Comparison of ENCODE assay signal across 10 cellular contexts in the genomic region with DNA sequence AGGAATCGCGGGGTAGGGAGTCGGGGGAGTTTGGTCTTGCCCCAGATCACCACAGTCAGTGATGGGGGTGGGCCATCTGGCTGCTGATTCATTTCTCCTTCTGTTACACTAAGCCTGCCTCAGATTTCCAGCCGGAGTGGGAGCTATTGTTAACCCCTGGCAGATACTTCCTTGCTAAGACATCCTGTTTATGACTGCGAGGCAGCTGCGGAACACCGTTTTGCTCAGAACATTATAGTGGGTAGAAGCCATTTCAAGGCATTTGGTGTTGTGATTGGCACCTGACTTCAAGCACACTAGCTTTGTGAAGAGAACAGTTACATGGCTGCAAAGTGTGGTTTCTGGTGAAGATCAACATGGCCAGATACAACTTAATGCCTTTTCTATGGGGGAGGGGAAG.
DNase-seq lines count a peak whose midpoint lies in the region; ATAC-seq and TF ChIP-seq lines count a peak whose summit lies in the region.
"Had no signal": no experiment of that assay in that cellular context is flagged by ENCODE, and none has a peak within 500 bp of the region (broad histone marks: within the 10 kb centered on the region; RNA-seq: fewer than 3 reads in every experiment).

No MANE protein-coding gene starts in this region.

- H3K27ac ChIP-seq in foreskin keratinocyte = no peak overlapping the region

- peak; percentile 25 for DNase-seq in stimulated activated CD4-positive, alpha-beta T cell treated with anti-CD3 and anti-CD28 coated beads, Interleukin-15, amount 100 ng/mL, for 24 hours
- DNase-seq in stimulated activated CD4-positive, alpha-beta T cell treated with anti-CD3 and anti-CD28 coated beads, Interleukin-4, amount 100 ng/mL, for 1 hour = no peak
- DNase-seq in activated CD8-positive, alpha-beta T cell treated with anti-CD3 and anti-CD28 coated beads, Interleukin-2, amount 10 ng/mL, durations not matched to agents 7 days and 5 days = peak; percentile 35
- DNase-seq in islet precursor cell (peak; percentile 64), mucosa of gallbladder (ENCODE audit: low spot score) (no peak), G401 (ENCODE audit: low spot score) (no peak), foreskin keratinocyte (no peak)
- DNase-seq: SHP77 treated with DMSO at 0.1 percent for 48 hours had no signal

- TF ChIP-seq CTCF in foreskin keratinocyte (conservative IDR thresholded peaks at IDR 0.05) = no peak

- in situ Hi-C loops in G401 (cut with HindIII; ENCODE audit: low sequenced_read_pairs) = no loop called here

- H3K4me1 ChIP-seq in foreskin keratinocyte = no peaks in the 10 kb centered on the region

- POLR2A ChIA-PET in activated CD8-positive, alpha-beta T cell treated with anti-CD3 and anti-CD28 coated beads, Interleukin-2, amount 10 ng/mL, durations not matched to agents 7 days and 5 days (lab: Charles Lee) = no interaction called here

- H3K36me3 Mint-ChIP-seq in activated CD8-positive, alpha-beta T cell treated with anti-CD3 and anti-CD28 coated beads, Interleukin-2, amount 10 ng/mL, durations not matched to agents 7 days and 5 days (ENCODE audit: low read depth) = peaks cover 14% of the 10 kb centered on the region

- peak overlapping the region; percentile 33 for H3K4me3 Mint-ChIP-seq in activated CD8-positive, alpha-beta T cell treated with anti-CD3 and anti-CD28 coated beads, Interleukin-2, amount 10 ng/mL, durations not matched to agents 7 days and 5 days

- CTCF ChIA-PET in activated CD8-positive, alpha-beta T cell treated with anti-CD3 and anti-CD28 coated beads, Interleukin-2, amount 10 ng/mL, durations not matched to agents 7 days and 5 days (lab: Charles Lee) = interaction anchor here (1.1 to 1.6 kb wide), 6 partner anchors 18 to 224 kb away, joined by 3 to 4 read pairs (median 3); partner anchors contain the start of genes HTD2 and RPP14

- no peaks in the 10 kb centered on the region for H3K27me3 Mint-ChIP-seq in activated CD8-positive, alpha-beta T cell treated with anti-CD3 and anti-CD28 coated beads, Interleukin-2, amount 10 ng/mL, durations not matched to agents 7 days and 5 days (ENCODE audit: low read depth)

- H3K4me1 Mint-ChIP-seq in activated CD8-positive, alpha-beta T cell treated with anti-CD3 and anti-CD28 coated beads, Interleukin-2, amount 10 ng/mL, durations not matched to agents 7 days and 5 days (ENCODE audit: low read depth) = peaks cover 52% of the 10 kb centered on the region

- peak; percentile 71 for ATAC-seq in activated CD8-positive, alpha-beta T cell treated with anti-CD3 and anti-CD28 coated beads, Interleukin-2, amount 10 ng/mL, durations not matched to agents 7 days and 5 days
- no peak for ATAC-seq in foreskin keratinocyte
- no peak for ATAC-seq in GM19328 (IDR thresholded peaks at IDR 0.05; ENCODE audit: unreplicated experiment)

- no peaks in the 10 kb centered on the region for H3K9me3 Mint-ChIP-seq in activated CD8-positive, alpha-beta T cell treated with anti-CD3 and anti-CD28 coated beads, Interleukin-2, amount 10 ng/mL, durations not matched to agents 7 days and 5 days (ENCODE audit: insufficient read depth)

- peak overlapping the region; percentile 70 for H3K27ac Mint-ChIP-seq in activated CD8-positive, alpha-beta T cell treated with anti-CD3 and anti-CD28 coated beads, Interleukin-2, amount 10 ng/mL, durations not matched to agents 7 days and 5 days

- no peaks in the 10 kb centered on the region for H3K27me3 ChIP-seq in foreskin keratinocyte
- H3K27me3 ChIP-seq: ascending aorta had no signal

Comparison
In these comparisons a context has a peak if more than half of its experiments do, and no peak if none do; other contexts are left out.
1. DNase-seq: peak in stimulated activated CD4-positive, alpha-beta T cell treated with anti-CD3 and anti-CD28 coated beads, Interleukin-15, amount 100 ng/mL, for 24 hours (single experiment), activated CD8-positive, alpha-beta T cell treated with anti-CD3 and anti-CD28 coated beads, Interleukin-2, amount 10 ng/mL, durations not matched to agents 7 days and 5 days (single experiment) and islet precursor cell (single experiment); none in stimulated activated CD4-positive, alpha-beta T cell treated with anti-CD3 and anti-CD28 coated beads, Interleukin-4, amount 100 ng/mL, for 1 hour (single experiment), mucosa of gallbladder (single experiment), G401 (single experiment) and foreskin keratinocyte (0 of 2).